Comparison of ENCODE assay signal across 10 cellular contexts in genomic region chr17:45227101-45227591, GRCh38. TPM values are rescaled to one million over a fixed set of nuclear protein-coding genes. Genes with fewer than 3 reads are reported as not detected.
DNase-seq lines count a peak whose midpoint lies in the region; ATAC-seq and TF ChIP-seq lines count a peak whose summit lies in the region.
"Had no signal": no experiment of that assay in that cellular context is flagged by ENCODE, and none has a peak within 500 bp of the region (broad histone marks: within the 10 kb centered on the region; RNA-seq: fewer than 3 reads in every experiment).

No MANE protein-coding gene starts in this region.

- H3K4me1 Mint-ChIP-seq in T-helper 17 cell (peaks cover 63% of the 10 kb centered on the region), immature natural killer cell (peaks cover 85 to 90% of the 10 kb centered on the region in 2 donors), nephron progenitor cell (peaks cover 22% of the 10 kb centered on the region)

- peak overlapping the region; percentile 98 for H3K4me3 Mint-ChIP-seq in T-helper 17 cell
- H3K4me3 Mint-ChIP-seq in immature natural killer cell = peak overlapping the region; percentile 95 to 100 (median 99)
- H3K4me3 Mint-ChIP-seq in nephron progenitor cell = no peak overlapping the region

- H3K9me3 Mint-ChIP-seq in immature natural killer cell = no peaks in the 10 kb centered on the region
- no peaks in the 10 kb centered on the region for H3K9me3 Mint-ChIP-seq in nephron progenitor cell

- H3K9me3 ChIP-seq in T-helper 17 cell (ENCODE audit: control insufficient read depth, low read length, poor library complexity, severe bottlenecking) (no peaks in the 10 kb centered on the region), vagina (no peaks in the 10 kb centered on the region)

- H3K27ac ChIP-seq in vagina = peak overlapping the region; percentile 85
- H3K27ac ChIP-seq: epithelial cell of prostate had no signal

- peaks cover 77% of the 10 kb centered on the region for H3K4me1 ChIP-seq in vagina

- H3K27me3 Mint-ChIP-seq in T-helper 17 cell (no peaks in the 10 kb centered on the region), immature natural killer cell (ENCODE audit: low read depth in 3 of 3) (peaks cover 33 to 67% (median 34%) of the 10 kb centered on the region in 3 donors), nephron progenitor cell (ENCODE audit: low read depth, poor library complexity) (peaks cover 37% of the 10 kb centered on the region)

- peak overlapping the region; percentile 7 for H3K4me3 ChIP-seq in vagina

- no peaks in the 10 kb centered on the region for H3K36me3 ChIP-seq in vagina

- H3K27ac Mint-ChIP-seq in T-helper 17 cell = peak overlapping the region; percentile 100
- peak overlapping the region; percentile 98 to 100 (median 99) for H3K27ac Mint-ChIP-seq in immature natural killer cell
- no peak overlapping the region for H3K27ac Mint-ChIP-seq in nephron progenitor cell

- peak; percentile 42 for DNase-seq in stimulated activated CD4-positive, alpha-beta T cell treated with anti-CD3 and anti-CD28 coated beads, Interleukin-15, amount 100 ng/mL, for 24 hours
- no peak for DNase-seq in stimulated activated CD4-positive, alpha-beta T cell treated with anti-CD3 and anti-CD28 coated beads, Interleukin-4, amount 100 ng/mL, for 4 hours
- DNase-seq in T-helper 17 cell (no peak), immature natural killer cell (peak in 2 of 3 donors; percentile 49 to 52), vagina (ENCODE audit: extremely low spot score in 2 of 2) (no peak), kidney glomerular epithelial cell (lab: John Stamatoyannopoulos, UW) (no peak), cerebellum (ENCODE audit: low spot score) (no peak), nephron progenitor cell (no peak)
- DNase-seq: NCI-H510A had no signal

- peaks cover 11% of the 10 kb centered on the region for H3K36me3 Mint-ChIP-seq in T-helper 17 cell (ENCODE audit: low read depth)
- peaks cover 0 to 4% (median under 1%) of the 10 kb centered on the region in 3 donors for H3K36me3 Mint-ChIP-seq in immature natural killer cell
- no peaks in the 10 kb centered on the region for H3K36me3 Mint-ChIP-seq in nephron progenitor cell (ENCODE audit: low read depth)

- intact Hi-C loops in vagina (cut with DNase I) = no loop called here

- no peak for ATAC-seq in T-helper 17 cell

- no peak for TF ChIP-seq POLR2A in vagina (IDR thresholded peaks at IDR 0.05)

- H3K27me3 ChIP-seq in vagina = no peaks in the 10 kb centered on the region

- TF ChIP-seq CTCF in vagina (IDR thresholded peaks at IDR 0.05) (no peak), nephron progenitor cell (IDR thresholded peaks at IDR 0.05) (no peak)

RNA-seq across cellular contexts. Expression of gene FMNL1, which starts 5.5 kb away (rescaled TPM):
- 100 to 1,000 TPM; 509 to 550 TPM for total RNA-seq in T-helper 17 cell
- 10 to 100 TPM; 17.6 to 66.7 (median 25.3) TPM for polyA plus RNA-seq in immature natural killer cell
- total RNA-seq in vagina = 22.1 TPM
- 3.4 TPM for total RNA-seq in cerebellum

RNA-seq across cellular contexts. Expression of gene SPATA32, which starts 34.7 kb away (rescaled TPM):
- total RNA-seq in T-helper 17 cell = under 1 TPM in 1 of 2 donors, not detected in 1; 0.17 TPM
- polyA plus RNA-seq in immature natural killer cell = under 1 TPM in 1 of 3 donors, not detected in 2; 0.16 TPM
- total RNA-seq in vagina = not detected
- not detected for total RNA-seq in cerebellum

Comparison
In these comparisons a context has a peak if more than half of its experiments do, and no peak if none do; other contexts are left out.
1. DNase-seq: peak in stimulated activated CD4-positive, alpha-beta T cell treated with anti-CD3 and anti-CD28 coated beads, Interleukin-15, amount 100 ng/mL, for 24 hours (single experiment) and immature natural killer cell (2 of 3); none in stimulated activated CD4-positive, alpha-beta T cell treated with anti-CD3 and anti-CD28 coated beads, Interleukin-4, amount 100 ng/mL, for 4 hours (0 of 2), T-helper 17 cell (0 of 3), vagina (0 of 2), kidney glomerular epithelial cell (single experiment), cerebellum (single experiment) and nephron progenitor cell (single experiment).
2. RNA of gene FMNL1, which starts 5.5 kb away (total RNA-seq): 509 to 550 TPM in T-helper 17 cell; 22.1 TPM in vagina (single experiment) and 3.4 TPM in cerebellum (single experiment); every median in the first group is over 10 times any median in the second.